16 cellular contexts compared by ENCODE assay signal in genomic region chr16:56787185-56787584, GRCh38. TPM values are rescaled to one million over a fixed set of nuclear protein-coding genes. Genes with fewer than 3 reads are reported as not detected.
DNase-seq lines count a peak whose midpoint lies in the region; ATAC-seq and TF ChIP-seq lines count a peak whose summit lies in the region.
"Had no signal": no experiment of that assay in that cellular context is flagged by ENCODE, and none has a peak within 500 bp of the region (broad histone marks: within the 10 kb centered on the region; RNA-seq: fewer than 3 reads in every experiment).

No MANE protein-coding gene starts in this region.

- no peak overlapping the region for H3K4me2 ChIP-seq in PC-3 (ENCODE audit: low read length)

- H3K27ac Mint-ChIP-seq in endodermal cell = no peak overlapping the region
- H3K27ac Mint-ChIP-seq: B cell, HFFc6 had no signal

- H3F3A ChIP-seq in PC-3 (ENCODE audit: low read length, unreplicated experiment) = peaks cover 2% of the 10 kb centered on the region

- intact Hi-C loops in PC-3 (cut with micrococcal nuclease) = loop anchor here (5.0 kb wide), 1 partner anchor 180 kb away; the partner anchor contains the start of gene MT2A

- POLR2A ChIA-PET in HEK293 (lab: Yijun Ruan, JAX) (no interaction called here), PC-3 (lab: Charles Lee; ENCODE audit: unreplicated experiment) (no interaction called here)

- no peaks in the 10 kb centered on the region for H3K36me3 Mint-ChIP-seq in endodermal cell (ENCODE audit: low read depth)
- H3K36me3 Mint-ChIP-seq: CD4-positive, CD25-positive, alpha-beta regulatory T cell had no signal

- WGBS in endodermal cell (ENCODE audit: insufficient coverage in 1 of 2, insufficient read length in 1 of 2), 2 experiments = 46 to 50% methylated on average over 5 to 6 of the region's 6 CpGs

- peaks cover 28% of the 10 kb centered on the region; the same call in 1 of the 2 replicates for H3K79me2 ChIP-seq in PC-3 (ENCODE audit: low read length)

- H3K9me3 ChIP-seq in HEK293 (ENCODE audit: control insufficient read depth, insufficient read depth, low read depth, low read length) (no peaks in the 10 kb centered on the region), endodermal cell (ENCODE audit: control insufficient read depth, low read length) (no peaks in the 10 kb centered on the region), PC-3 (ENCODE audit: low read length) (no peaks in the 10 kb centered on the region)

- no peaks in the 10 kb centered on the region for H4K20me1 ChIP-seq in PC-3 (ENCODE audit: low read length)

- H3K9ac ChIP-seq in endodermal cell (ENCODE audit: extremely low read depth, low read length, poor library complexity, severe bottlenecking) (no peak overlapping the region), PC-3 (ENCODE audit: low read length) (no peak overlapping the region)

- no peak overlapping the region for H2AFZ ChIP-seq in PC-3 (ENCODE audit: low read length)

- no peaks in the 10 kb centered on the region for H3K27me3 ChIP-seq in endodermal cell (ENCODE audit: control insufficient read depth, insufficient read depth, low read length, poor library complexity, severe bottlenecking)
- H3K27me3 ChIP-seq in PC-3 (ENCODE audit: low read length) = no peaks in the 10 kb centered on the region

- CTCF ChIA-PET in HEK293 (lab: Yijun Ruan, JAX) = interaction anchor here (0.5 to 1.6 kb wide), 6 partner anchors 11 to 180 kb away, joined by 3 to 6 read pairs (median 4); no protein-coding TSS in a partner anchor
- CTCF ChIA-PET in PC-3 (lab: Charles Lee) = no interaction called here

- peak; percentile 16 for DNase-seq in NCI-H69 (lab: John Stamatoyannopoulos, UW)
- DNase-seq in endodermal cell = peak; percentile 78
- DNase-seq in superior temporal gyrus (ENCODE audit: extremely low spot score) = peak; percentile 45
- DNase-seq in activated CD4-positive, CD25-positive, alpha-beta regulatory T cell (lab: John Stamatoyannopoulos, UW) = no peak
- DNase-seq in PC-3 = no peak
- DNase-seq: CD4-positive, CD25-positive, alpha-beta regulatory T cell; DMS79 treated with DMSO at 0.1 percent for 48 hours; HFFc6; Karpas-422; NCI-H1105 treated with DMSO at 0.1 percent for 48 hours; NCI-H1694 treated with DMSO at 0.1 percent for 48 hours; NCI-H774 had no signal

- no peaks in the 10 kb centered on the region for H3K27me3 Mint-ChIP-seq in endodermal cell (ENCODE audit: insufficient read depth)
- H3K27me3 Mint-ChIP-seq: B cell; CD4-positive, CD25-positive, alpha-beta regulatory T cell had no signal

- peaks cover 13% of the 10 kb centered on the region for H3K4me1 ChIP-seq in HEK293 (ENCODE audit: control insufficient read depth, insufficient read depth, low read length)
- peaks cover 4% of the 10 kb centered on the region for H3K4me1 ChIP-seq in endodermal cell (ENCODE audit: control insufficient read depth, insufficient read depth, low read length)
- H3K4me1 ChIP-seq in PC-3 (ENCODE audit: insufficient read depth, low read length) = no peaks in the 10 kb centered on the region

- H3K4me3 ChIP-seq in HEK293 (ENCODE audit: low read depth, low read length) = no peak overlapping the region
- no peak overlapping the region for H3K4me3 ChIP-seq in endodermal cell (ENCODE audit: low read length)
- H3K4me3 ChIP-seq in PC-3 (ENCODE audit: low read length) = no peak overlapping the region

- H3K4me1 Mint-ChIP-seq in endodermal cell = peaks cover 44% of the 10 kb centered on the region
- H3K4me1 Mint-ChIP-seq: B cell had no signal

- no peaks in the 10 kb centered on the region for H3K9me2 ChIP-seq in PC-3 (replicated peaks; ENCODE audit: low read length)

- no peaks in the 10 kb centered on the region for H3K9me3 Mint-ChIP-seq in endodermal cell
- H3K9me3 Mint-ChIP-seq: CD4-positive, CD25-positive, alpha-beta regulatory T cell; HFFc6 had no signal

- BruUV-seq in PC-3 (replicated peaks; lab: Mats Ljungman, UMichigan) = no TSS peak

- H3K4me3 Mint-ChIP-seq in endodermal cell = no peak overlapping the region
- H3K4me3 Mint-ChIP-seq: B cell; CD4-positive, CD25-positive, alpha-beta regulatory T cell; HFFc6 had no signal

- H3K27ac ChIP-seq in HEK293 (ENCODE audit: extremely low read depth, low read depth, low read length) (no peak overlapping the region), endodermal cell (ENCODE audit: low read depth, low read length) (no peak overlapping the region), PC-3 (ENCODE audit: low read length) (no peak overlapping the region)

- no peaks in the 10 kb centered on the region for H3K36me3 ChIP-seq in HEK293 (ENCODE audit: control insufficient read depth in 2 of 2, insufficient read depth in 1 of 2, low read length in 2 of 2)
- no peaks in the 10 kb centered on the region for H3K36me3 ChIP-seq in endodermal cell (ENCODE audit: control insufficient read depth, insufficient read depth, low read length)
- no peaks in the 10 kb centered on the region for H3K36me3 ChIP-seq in PC-3 (ENCODE audit: low read depth, low read length)

- no peak for TF ChIP-seq CTCF in HEK293 (tag by site-specific recombination; IDR thresholded peaks at IDR 0.05)
- TF ChIP-seq CTCF in endodermal cell (conservative IDR thresholded peaks at IDR 0.05) = no peak
- TF ChIP-seq CTCF in PC-3 (conservative IDR thresholded peaks at IDR 0.05; ENCODE audit: low read depth, low read length) = no peak

- ATAC-seq in GM18909 (IDR thresholded peaks at IDR 0.05; ENCODE audit: poor library complexity, unreplicated experiment) (no peak), PC-3 (no peak)
- ATAC-seq: Panc1 had no signal

TF ChIP-seq in HEK293, 187 proteins besides CTCF, POLR2A, EP300 and RAD21:
- TF ChIP-seq ZNF600 (tag by site-specific recombination; IDR thresholded peaks at IDR 0.05) = peak; percentile 28; the same call in 1 of the 2 replicates
- no peak for TF ChIP-seq ZBTB44 (tag by site-specific recombination; IDR thresholded peaks at IDR 0.05)

RNA-seq across cellular contexts. Expression of gene NUP93, which starts 57.3 kb away (rescaled TPM):
- total RNA-seq in endodermal cell (100 to 1,000 TPM; 146 to 149 TPM), PC-3 (2014; rRNA removed) (94.5 and 98.6 TPM in 2 replicates)
- 110 TPM for polyA plus RNA-seq in endodermal cell (2013, experiment 1 of 2)
- 101 TPM for polyA plus RNA-seq in endodermal cell (2013, experiment 2 of 2)

Comparison
In these comparisons a context has a peak if more than half of its experiments do, and no peak if none do; other contexts are left out.
1. DNase-seq: peak in NCI-H69 (single experiment), endodermal cell (single experiment) and superior temporal gyrus (single experiment); none in activated CD4-positive, CD25-positive, alpha-beta regulatory T cell (0 of 4) and PC-3 (single experiment).